In the genomic region with DNA sequence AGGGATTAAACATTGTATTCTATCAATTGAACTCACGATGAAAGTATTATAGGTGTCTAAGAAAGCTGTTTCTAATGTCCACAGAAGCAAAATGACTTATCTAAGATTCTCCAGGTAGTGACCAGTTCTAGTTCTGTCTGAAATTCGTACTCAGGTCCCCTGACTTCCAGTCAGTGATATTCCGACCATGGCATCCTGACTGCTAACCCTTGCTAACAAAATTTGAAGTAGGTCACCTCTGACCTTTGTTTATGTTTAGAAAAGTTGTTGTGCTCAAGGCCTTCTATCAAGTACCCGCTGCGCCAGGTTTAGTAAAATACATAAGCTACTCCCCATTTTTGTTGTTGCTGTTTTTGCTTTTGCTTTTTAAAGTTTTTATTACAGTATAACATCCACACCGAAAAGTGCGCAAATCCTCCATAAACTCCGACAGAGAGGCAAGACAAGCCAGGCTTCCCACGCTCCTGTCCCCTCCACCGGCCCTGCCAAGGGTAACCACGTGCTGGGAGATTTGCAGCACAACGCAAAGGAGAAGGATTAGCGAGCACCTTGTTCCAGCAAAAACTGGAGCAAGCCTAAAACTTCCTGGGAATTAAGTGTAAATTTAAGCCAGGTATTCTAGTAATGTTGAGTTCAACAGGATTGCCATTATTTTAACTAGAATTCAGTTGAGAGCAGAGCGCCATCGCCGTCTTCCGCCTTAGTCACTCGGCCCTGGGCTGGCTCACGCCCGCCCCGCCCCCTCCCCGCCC, we compare ENCODE assay signal across 8 cellular contexts. TPM values are rescaled to one million over a fixed set of nuclear protein-coding genes. Genes with fewer than 3 reads are reported as not detected.
DNase-seq lines count a peak whose midpoint lies in the region; ATAC-seq, FAIRE-seq and TF ChIP-seq lines count a peak whose summit lies in the region.

No MANE protein-coding gene starts in this region.

- dilution Hi-C loops in keratinocyte (cut with MboI; ENCODE audit: extremely low pct_ligation_motif_present, low sequenced_read_pairs): no loop called here

- no peaks in the 10 kb centered on the region for H3K36me3 ChIP-seq in keratinocyte (ENCODE audit: control insufficient read depth in 2 of 2, extremely low read depth in 1 of 2, insufficient read depth in 2 of 2, low read length in 2 of 2)

- no peak for DNase-seq in AG09309 (ENCODE audit: low read depth)
- peak; percentile 71 for DNase-seq in NCI-H510A treated with DMSO at 0.1 percent for 48 hours (lab: John Stamatoyannopoulos, UW)
- peak; percentile 74 for DNase-seq in astrocyte of the spinal cord (ENCODE audit: low read depth, low spot score)
- no peak for DNase-seq in keratinocyte (ENCODE audit: low read depth, low spot score)
- DNase-seq in stimulated activated CD8-positive, alpha-beta memory T cell treated with anti-CD3 and anti-CD28 coated beads, Interleukin-15, amount 100 ng/mL, for 24 hours (ENCODE audit: low read depth): peak; percentile 13
- DNase-seq in stimulated activated naive CD4-positive, alpha-beta T cell treated with Interleukin-2 at 50 U/mL for 16 hours (lab: John Stamatoyannopoulos, UW): no peak

- in situ Hi-C loops in astrocyte of the spinal cord (cut with HindIII; ENCODE audit: low sequenced_read_pairs): no loop called here

- TF ChIP-seq CTCF in AG09309 (IDR thresholded peaks at IDR 0.05; ENCODE audit: control insufficient read depth, insufficient read depth, low read depth, low read length, missing control alignments): no peak
- no peak for TF ChIP-seq CTCF in astrocyte of the spinal cord (IDR thresholded peaks at IDR 0.05; ENCODE audit: low read depth, low read length)
- TF ChIP-seq CTCF in keratinocyte (optimal IDR thresholded peaks at IDR 0.05 in 1 of 3, IDR thresholded peaks at IDR 0.05 in 1 of 3, conservative IDR thresholded peaks at IDR 0.05 in 1 of 3; ENCODE audit: extremely low read depth in 1 of 3, insufficient read depth in 2 of 3, low read length in 3 of 3): no peak

- H3K4me3 ChIP-seq in AG09309 (ENCODE audit: control insufficient read depth, low read depth, low read length) (peak overlapping the region; percentile 37), astrocyte of the spinal cord (ENCODE audit: low read depth, low read length) (peak overlapping the region; percentile 19), keratinocyte (ENCODE audit: control insufficient read depth in 2 of 3, extremely low read depth in 1 of 3, insufficient read depth in 2 of 3, low read depth in 1 of 3, low read length in 3 of 3) (peak overlapping the region; percentile 2 to 36 (median 21))

- peak overlapping the region; percentile 86 for H2AFZ ChIP-seq in keratinocyte (ENCODE audit: control insufficient read depth, low read length)

- H3K27ac ChIP-seq in keratinocyte (ENCODE audit: control insufficient read depth, insufficient read depth, low read length): peak overlapping the region; percentile 65

- H3K4me2 ChIP-seq in keratinocyte (ENCODE audit: control insufficient read depth, extremely low read depth, insufficient read depth, low read depth, low read length): peak overlapping the region; percentile 70

- peak; percentile 34 for ATAC-seq in GM18909 (IDR thresholded peaks at IDR 0.05; ENCODE audit: poor library complexity, unreplicated experiment)
- ATAC-seq in HG03108 (IDR thresholded peaks at IDR 0.05; ENCODE audit: unreplicated experiment): peak; percentile 24

- no peaks in the 10 kb centered on the region for H3K27me3 ChIP-seq in keratinocyte (ENCODE audit: control insufficient read depth, extremely low read depth, insufficient read depth, low read length)

- H3K9me1 ChIP-seq in keratinocyte (ENCODE audit: control insufficient read depth, extremely low read depth, insufficient read depth, low read length): no peaks in the 10 kb centered on the region

- FAIRE-seq in keratinocyte (lab: Jason Lieb, UNC): no peak

- H3K79me2 ChIP-seq in keratinocyte (ENCODE audit: control insufficient read depth, insufficient read depth, low read length): no peaks in the 10 kb centered on the region

- H3K4me1 ChIP-seq in keratinocyte (ENCODE audit: control insufficient read depth, extremely low read depth, insufficient read depth, low read length): peaks cover 18% of the 10 kb centered on the region

- peak overlapping the region; percentile 26 for H3K9ac ChIP-seq in keratinocyte (ENCODE audit: control insufficient read depth, extremely low read depth, insufficient read depth, low read length)

- H3K9me3 ChIP-seq in keratinocyte (ENCODE audit: control insufficient read depth, low read depth, low read length): no peaks in the 10 kb centered on the region

- no peaks in the 10 kb centered on the region for H4K20me1 ChIP-seq in keratinocyte (ENCODE audit: control insufficient read depth, extremely low read depth, insufficient read depth, low read length)

RNA-seq across cellular contexts. Expression of a gene that starts 17.9 kb away (rescaled TPM):
- polyA plus RNA-seq in keratinocyte: 46.4 to 62.6 TPM (median 54.0 TPM) in 3 replicates
- polyA plus RNA-seq in keratinocyte (2011; ENCODE audit: low read depth): 8.6 TPM
- 52.5 and 77.7 TPM in 2 replicates for polyA plus RNA-seq in keratinocyte (2011; cell fraction: cytosol; rRNA removed)
- polyA plus RNA-seq in keratinocyte (2011; cell fraction: nucleus; rRNA removed): 49.5 and 51.9 TPM in 2 replicates
- 41.1 and 52.6 TPM in 2 replicates for polyA plus RNA-seq in keratinocyte (2012; ENCODE audit: low replicate concordance)
- polyA minus RNA-seq in keratinocyte: 9.9 to 26.7 TPM (median 24.5 TPM) in 3 replicates
- 45.5 TPM for polyA minus RNA-seq in keratinocyte (2011; cell fraction: cytosol; rRNA and poly(A)+ RNA removed)
- polyA minus RNA-seq in keratinocyte (2011; cell fraction: nucleus; rRNA and poly(A)+ RNA removed): 11.4 and 17.5 TPM in 2 replicates

RNA-seq across cellular contexts. Expression of a gene that starts 20.2 kb away (rescaled TPM):
- polyA plus RNA-seq in keratinocyte: not detected in 3 replicates
- not detected for polyA plus RNA-seq in keratinocyte (2011; ENCODE audit: low read depth)
- polyA plus RNA-seq in keratinocyte (2011; cell fraction: cytosol; rRNA removed): not detected in 2 replicates
- polyA plus RNA-seq in keratinocyte (2011; cell fraction: nucleus; rRNA removed): not detected in 2 replicates
- not detected in 2 replicates for polyA plus RNA-seq in keratinocyte (2012; ENCODE audit: low replicate concordance)
- not detected in 3 replicates for polyA minus RNA-seq in keratinocyte
- polyA minus RNA-seq in keratinocyte (2011; cell fraction: cytosol; rRNA and poly(A)+ RNA removed): not detected
- not detected in 2 replicates for polyA minus RNA-seq in keratinocyte (2011; cell fraction: nucleus; rRNA and poly(A)+ RNA removed)

Comparison
In these comparisons a context has a peak if more than half of its experiments do, and no peak if none do; other contexts are left out.
1. DNase-seq: peak in NCI-H510A treated with DMSO at 0.1 percent for 48 hours (single experiment), astrocyte of the spinal cord (single experiment) and stimulated activated CD8-positive, alpha-beta memory T cell treated with anti-CD3 and anti-CD28 coated beads, Interleukin-15, amount 100 ng/mL, for 24 hours (single experiment); none in AG09309 (single experiment), keratinocyte (single experiment) and stimulated activated naive CD4-positive, alpha-beta T cell treated with Interleukin-2 at 50 U/mL for 16 hours (single experiment).
2. Peak in every context shown above with its lines, with median percentiles within 50 percentile points of each other: H3K4me3 ChIP-seq.